In the genomic region with DNA sequence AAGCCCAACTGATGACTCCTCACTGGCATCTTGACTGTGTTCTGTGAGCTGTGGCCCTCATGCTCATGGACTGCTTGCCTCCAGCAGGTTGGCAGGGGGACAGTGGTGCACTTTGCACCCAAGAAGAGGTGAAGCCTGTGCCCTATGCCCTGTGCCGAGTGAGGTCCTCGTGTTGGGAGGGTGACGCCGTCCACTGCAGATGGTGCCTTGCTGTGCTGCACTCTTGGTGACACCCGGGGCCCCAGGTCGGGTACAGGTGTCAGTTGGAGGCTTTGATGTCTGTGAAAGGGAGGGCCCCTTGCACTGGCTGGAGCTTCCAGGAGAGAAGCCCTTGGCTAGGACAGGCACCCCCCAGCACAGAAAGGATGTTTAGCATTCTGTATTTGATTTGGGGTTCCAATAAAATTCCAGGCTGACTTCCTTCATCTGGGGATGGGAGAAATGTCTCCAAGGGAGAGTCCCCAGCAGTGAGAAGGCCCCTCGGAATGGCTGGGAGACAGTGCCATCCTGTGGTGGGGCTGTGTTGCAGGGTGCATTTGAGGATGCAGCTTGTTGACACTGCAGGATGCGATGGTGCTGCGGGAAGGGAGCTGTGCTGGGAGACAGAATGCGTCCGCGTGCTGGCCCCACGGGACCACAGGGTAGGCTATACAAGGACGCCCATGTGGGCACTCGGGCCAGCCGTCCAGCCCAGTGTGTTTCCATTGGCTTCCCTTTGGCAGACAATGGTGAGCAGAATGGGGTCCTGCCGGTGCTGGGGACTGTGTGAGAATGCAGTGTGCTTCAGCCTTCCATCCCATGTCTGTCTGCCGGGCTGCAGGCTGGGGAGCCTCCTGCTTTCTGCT, we compare ENCODE assay signal across 9 cellular contexts. TPM values are rescaled to one million over a fixed set of nuclear protein-coding genes. Genes with fewer than 3 reads are reported as not detected.
DNase-seq lines count a peak whose midpoint lies in the region; ATAC-seq and TF ChIP-seq lines count a peak whose summit lies in the region.
"Had no signal": no experiment of that assay in that cellular context is flagged by ENCODE, and none has a peak within 500 bp of the region (broad histone marks: within the 10 kb centered on the region; RNA-seq: fewer than 3 reads in every experiment).

No MANE protein-coding gene starts in this region.

- peak; percentile 56 for DNase-seq in EL
- peak; percentile 64 for DNase-seq in activated CD4-positive, alpha-beta memory T cell treated with anti-CD3 and anti-CD28 coated beads, Interleukin-2, amount 10 ng/mL, durations not matched to agents 7 days and 5 days
- no peak for DNase-seq in esophagus squamous epithelium (lab: John Stamatoyannopoulos, UW)
- peak; percentile 56 for DNase-seq in stimulated activated CD4-positive, alpha-beta T cell treated with anti-CD3 and anti-CD28 coated beads, Interleukin-4, amount 100 ng/mL, for 1 hour
- no peak for DNase-seq in putamen (ENCODE audit: low spot score)
- no peak for DNase-seq in NCI-H526 treated with DMSO at 0.1 percent for 48 hours (lab: John Stamatoyannopoulos, UW)

- H3K9me3 Mint-ChIP-seq in activated CD4-positive, alpha-beta memory T cell treated with anti-CD3 and anti-CD28 coated beads, Interleukin-2, amount 10 ng/mL, durations not matched to agents 7 days and 5 days: no peaks in the 10 kb centered on the region

- CTCF ChIA-PET in activated CD4-positive, alpha-beta memory T cell treated with anti-CD3 and anti-CD28 coated beads, Interleukin-2, amount 10 ng/mL, durations not matched to agents 7 days and 5 days (lab: Charles Lee): interaction anchor here (0.9 to 2.2 kb wide), 3 partner anchors 11 to 155 kb away, joined by 3 to 11 read pairs (median 4); a partner anchor contains a TSS

- POLR2A ChIA-PET in activated CD4-positive, alpha-beta memory T cell treated with anti-CD3 and anti-CD28 coated beads, Interleukin-2, amount 10 ng/mL, durations not matched to agents 7 days and 5 days (lab: Charles Lee): interaction anchor here (1.1 to 5.7 kb wide), 2 partner anchors 11 to 105 kb away, joined by 3 to 56 read pairs; a partner anchor contains a TSS

- peaks cover 27% of the 10 kb centered on the region; the same call in 1 of the 2 replicates for H3K79me2 ChIP-seq in Loucy (ENCODE audit: insufficient read depth, low read length)

- no peak overlapping the region for H3K27ac ChIP-seq in esophagus squamous epithelium

- 0 out of 2 replicates have a peak, but pooled peaks cover 2% of the 10 kb centered on the region for H3F3A ChIP-seq in Loucy (ENCODE audit: low read depth)

- intact Hi-C loops in esophagus squamous epithelium (cut with DNase I): no loop called here

- no peak for ATAC-seq in HG03432 (IDR thresholded peaks at IDR 0.05; ENCODE audit: unreplicated experiment)
- ATAC-seq: right cardiac atrium had no signal

- H3K36me3 Mint-ChIP-seq in activated CD4-positive, alpha-beta memory T cell treated with anti-CD3 and anti-CD28 coated beads, Interleukin-2, amount 10 ng/mL, durations not matched to agents 7 days and 5 days (ENCODE audit: low read depth): peaks cover 29% of the 10 kb centered on the region

- TF ChIP-seq POLR2A in esophagus squamous epithelium (IDR thresholded peaks at IDR 0.05): no peak

- H3K9ac ChIP-seq in Loucy (ENCODE audit: low read depth, low read length, poor library complexity, severe bottlenecking): no peak overlapping the region

- H3K27me3 Mint-ChIP-seq in activated CD4-positive, alpha-beta memory T cell treated with anti-CD3 and anti-CD28 coated beads, Interleukin-2, amount 10 ng/mL, durations not matched to agents 7 days and 5 days: no peaks in the 10 kb centered on the region

- H3K27me3 ChIP-seq in Loucy (ENCODE audit: insufficient read depth, low read length, poor library complexity, severe bottlenecking): no peaks in the 10 kb centered on the region
- no peaks in the 10 kb centered on the region for H3K27me3 ChIP-seq in esophagus squamous epithelium

- H3K4me3 Mint-ChIP-seq in activated CD4-positive, alpha-beta memory T cell treated with anti-CD3 and anti-CD28 coated beads, Interleukin-2, amount 10 ng/mL, durations not matched to agents 7 days and 5 days: no peak overlapping the region

- H3K9me2 ChIP-seq in Loucy (replicated peaks; ENCODE audit: low read depth, low read length): no peaks in the 10 kb centered on the region

- peaks cover 46% of the 10 kb centered on the region; the same call in 1 of the 2 replicates for H3K36me3 ChIP-seq in Loucy (ENCODE audit: insufficient read depth, low read length)
- H3K36me3 ChIP-seq in esophagus squamous epithelium: peaks cover 10 to 38% (median 14%) of the 10 kb centered on the region in 3 donors

- WGBS in esophagus squamous epithelium, 2 donors: 26 to 29% methylated on average over 7 to 12 of the region's 18 CpGs

- H3K4me1 ChIP-seq in Loucy (ENCODE audit: insufficient read depth, low read length, poor library complexity, severe bottlenecking): peaks cover 16% of the 10 kb centered on the region
- H3K4me1 ChIP-seq in esophagus squamous epithelium: peaks cover 21 to 33% (median 23%) of the 10 kb centered on the region in 3 donors

- TF ChIP-seq CTCF in Loucy (conservative IDR thresholded peaks at IDR 0.05; ENCODE audit: low read length): peak; percentile 49
- peak in 5 of 6 experiments; percentile 18 to 61 (median 29) for TF ChIP-seq CTCF in esophagus squamous epithelium (IDR thresholded peaks at IDR 0.05)

- H3K9me3 ChIP-seq in Loucy (ENCODE audit: insufficient read depth, low read depth, low read length) (no peaks in the 10 kb centered on the region), esophagus squamous epithelium (no peaks in the 10 kb centered on the region)

- H2AFZ ChIP-seq in Loucy (ENCODE audit: low read length): no peak overlapping the region

- H3K4me3 ChIP-seq in Loucy (ENCODE audit: low read length, poor library complexity, severe bottlenecking) (no peak overlapping the region), esophagus squamous epithelium (no peak overlapping the region)

- H3K4me1 Mint-ChIP-seq in activated CD4-positive, alpha-beta memory T cell treated with anti-CD3 and anti-CD28 coated beads, Interleukin-2, amount 10 ng/mL, durations not matched to agents 7 days and 5 days: peaks cover 20% of the 10 kb centered on the region

- peak overlapping the region; percentile 54 for H3K27ac Mint-ChIP-seq in activated CD4-positive, alpha-beta memory T cell treated with anti-CD3 and anti-CD28 coated beads, Interleukin-2, amount 10 ng/mL, durations not matched to agents 7 days and 5 days

- H4K20me1 ChIP-seq in Loucy (ENCODE audit: insufficient read depth, low read length, poor library complexity, severe bottlenecking): peaks cover 35% of the 10 kb centered on the region

- H3K4me2 ChIP-seq in Loucy (ENCODE audit: low read depth, low read length, poor library complexity, severe bottlenecking): no peak overlapping the region

RNA-seq across cellular contexts. Expression of a gene that starts 2.5 kb away (rescaled TPM):
- total RNA-seq in activated CD4-positive, alpha-beta memory T cell treated with anti-CD3 and anti-CD28 coated beads, Interleukin-2, amount 10 ng/mL, durations not matched to agents 7 days and 5 days: 10 to 100 TPM; 44.2 to 48.3 TPM
- 10 to 100 TPM; 14.7 to 22.9 (median 18.6) TPM for total RNA-seq in esophagus squamous epithelium

RNA-seq across cellular contexts. Expression of a gene that starts 12.1 kb away (rescaled TPM):
- total RNA-seq in activated CD4-positive, alpha-beta memory T cell treated with anti-CD3 and anti-CD28 coated beads, Interleukin-2, amount 10 ng/mL, durations not matched to agents 7 days and 5 days: 10 to 100 TPM; 71.8 to 75.2 TPM
- total RNA-seq in esophagus squamous epithelium: 10 to 100 TPM; 30.9 to 58.6 (median 41.3) TPM

RNA-seq across cellular contexts. Expression of a gene that starts 13.2 kb away (rescaled TPM):
- total RNA-seq in activated CD4-positive, alpha-beta memory T cell treated with anti-CD3 and anti-CD28 coated beads, Interleukin-2, amount 10 ng/mL, durations not matched to agents 7 days and 5 days: 100 to 1,000 TPM; 176 to 181 TPM
- 100 to 1,000 TPM; 178 to 358 (median 212) TPM for total RNA-seq in esophagus squamous epithelium

RNA-seq across cellular contexts. Expression of a gene that starts 21.7 kb away (rescaled TPM):
- total RNA-seq in activated CD4-positive, alpha-beta memory T cell treated with anti-CD3 and anti-CD28 coated beads, Interleukin-2, amount 10 ng/mL, durations not matched to agents 7 days and 5 days: under 1 TPM; 0.33 to 0.76 TPM
- 1 to 10 TPM in 1 of 4 donors, not detected in 3; 2.1 TPM for total RNA-seq in esophagus squamous epithelium

RNA-seq across cellular contexts. Expression of a gene that starts 49.1 kb away (rescaled TPM):
- total RNA-seq in activated CD4-positive, alpha-beta memory T cell treated with anti-CD3 and anti-CD28 coated beads, Interleukin-2, amount 10 ng/mL, durations not matched to agents 7 days and 5 days: 10 to 100 TPM; 40.4 to 41.1 TPM
- 10 to 100 TPM; 13.7 to 33.8 (median 18.7) TPM for total RNA-seq in esophagus squamous epithelium

Comparison
In these comparisons a context has a peak if more than half of its experiments do, and no peak if none do; other contexts are left out.
1. DNase-seq: peak in EL (single experiment), activated CD4-positive, alpha-beta memory T cell treated with anti-CD3 and anti-CD28 coated beads, Interleukin-2, amount 10 ng/mL, durations not matched to agents 7 days and 5 days (single experiment) and stimulated activated CD4-positive, alpha-beta T cell treated with anti-CD3 and anti-CD28 coated beads, Interleukin-4, amount 100 ng/mL, for 1 hour (single experiment); none in esophagus squamous epithelium (single experiment), putamen (single experiment) and NCI-H526 treated with DMSO at 0.1 percent for 48 hours (single experiment).